Comparison of ENCODE assay signal across 13 cellular contexts in genomic region chr1:2073382-2074230, GRCh38. TPM values are rescaled to one million over a fixed set of nuclear protein-coding genes. Genes with fewer than 3 reads are reported as not detected.
DNase-seq lines count a peak whose midpoint lies in the region; ATAC-seq, FAIRE-seq and TF ChIP-seq lines count a peak whose summit lies in the region.
"Had no signal": no experiment of that assay in that cellular context is flagged by ENCODE, and none has a peak within 500 bp of the region (broad histone marks: within the 10 kb centered on the region; RNA-seq: fewer than 3 reads in every experiment).

No MANE protein-coding gene starts in this region.

- no peak overlapping the region for H3K27ac Mint-ChIP-seq in GM23338
- no peak overlapping the region for H3K27ac Mint-ChIP-seq in astrocyte (ENCODE audit: unreplicated experiment)
- no peak overlapping the region for H3K27ac Mint-ChIP-seq in activated T-helper 1 cell treated with anti-CD3 and anti-CD28 coated beads, Interleukin-12 subunit alpha, Interleukin-12 subunit beta, Interleukin-2, Interleukin-4 antibody, amounts not matched to agents 30 ng/mL and 10 ng/mL and 1 ng/mL, durations not matched to agents 14 hours and 24 hours and 36 hours
- no peak overlapping the region for H3K27ac Mint-ChIP-seq in Calu3 (ENCODE audit: unreplicated experiment)
- H3K27ac Mint-ChIP-seq: activated CD4-positive, alpha-beta T cell treated with anti-CD3 and anti-CD28 coated beads, Interleukin-2, amount 10 ng/mL, durations not matched to agents 7 days and 5 days; stimulated activated memory B cell treated with anti-CD40 and anti-IgM and Interleukin-4, amounts not matched to agents 10 μg/mL and 1 μg/mL and 100 μg/mL, for 72 hours had no signal

- 64% methylated on average over 58 of the region's 59 CpGs for WGBS in prostate gland

- DNase-seq in A172 (ENCODE audit: low spot score) = peak; percentile 13
- no peak for DNase-seq in GM23338 (ENCODE audit: low spot score)
- DNase-seq in astrocyte (ENCODE audit: low read depth) = peak; percentile 66
- DNase-seq in inferior parietal cortex (ENCODE audit: extremely low spot score) = peak; percentile 81
- DNase-seq in activated T-helper 1 cell treated with anti-CD3 and anti-CD28 coated beads, Interleukin-12 subunit alpha, Interleukin-12 subunit beta, Interleukin-2, Interleukin-4 antibody, amounts not matched to agents 30 ng/mL and 10 ng/mL and 1 ng/mL, durations not matched to agents 14 hours and 24 hours and 36 hours (ENCODE audit: low spot score) = no peak
- no peak for DNase-seq in Calu3
- DNase-seq in prostate gland (ENCODE audit: low spot score) = no peak
- no peak for DNase-seq in GDM1 (lab: John Stamatoyannopoulos, UW)
- DNase-seq: activated CD4-positive, alpha-beta T cell treated with anti-CD3 and anti-CD28 coated beads, Interleukin-2, amount 10 ng/mL, durations not matched to agents 7 days and 5 days; CD8-positive, alpha-beta memory T cell had no signal

- H2AFZ ChIP-seq in GM23338 = no peak overlapping the region
- peak overlapping the region; percentile 89 for H2AFZ ChIP-seq in astrocyte (ENCODE audit: low read depth, low read length)

- H3K4me1 ChIP-seq in GM23338 (ENCODE audit: insufficient read depth) = no peaks in the 10 kb centered on the region
- H3K4me1 ChIP-seq in astrocyte (ENCODE audit: insufficient read depth, low read length) = no peaks in the 10 kb centered on the region
- no peaks in the 10 kb centered on the region for H3K4me1 ChIP-seq in prostate gland (replicated peaks)

- H3K27me3 Mint-ChIP-seq in GM23338 (ENCODE audit: insufficient read depth, low read depth, poor library complexity) = peaks cover 14% of the 10 kb centered on the region
- H3K27me3 Mint-ChIP-seq in astrocyte (ENCODE audit: low read depth, unreplicated experiment) = no peaks in the 10 kb centered on the region
- H3K27me3 Mint-ChIP-seq in activated T-helper 1 cell treated with anti-CD3 and anti-CD28 coated beads, Interleukin-12 subunit alpha, Interleukin-12 subunit beta, Interleukin-2, Interleukin-4 antibody, amounts not matched to agents 30 ng/mL and 10 ng/mL and 1 ng/mL, durations not matched to agents 14 hours and 24 hours and 36 hours (ENCODE audit: insufficient read depth) = no peaks in the 10 kb centered on the region
- H3K27me3 Mint-ChIP-seq in Calu3 (ENCODE audit: unreplicated experiment) = no peaks in the 10 kb centered on the region
- H3K27me3 Mint-ChIP-seq: activated CD4-positive, alpha-beta T cell treated with anti-CD3 and anti-CD28 coated beads, Interleukin-2, amount 10 ng/mL, durations not matched to agents 7 days and 5 days; CD8-positive, alpha-beta memory T cell; stimulated activated memory B cell treated with anti-CD40 and anti-IgM and Interleukin-4, amounts not matched to agents 10 μg/mL and 1 μg/mL and 100 μg/mL, for 72 hours had no signal

- H3K9me2 ChIP-seq in GM23338 (ENCODE audit: insufficient read depth) = no peaks in the 10 kb centered on the region

- H3K9me3 Mint-ChIP-seq in GM23338 (peaks cover 16% of the 10 kb centered on the region), astrocyte (ENCODE audit: unreplicated experiment) (peaks cover 13% of the 10 kb centered on the region), Calu3 (ENCODE audit: low read depth, unreplicated experiment) (peaks cover 12% of the 10 kb centered on the region)
- H3K9me3 Mint-ChIP-seq in activated T-helper 1 cell treated with anti-CD3 and anti-CD28 coated beads, Interleukin-12 subunit alpha, Interleukin-12 subunit beta, Interleukin-2, Interleukin-4 antibody, amounts not matched to agents 30 ng/mL and 10 ng/mL and 1 ng/mL, durations not matched to agents 14 hours and 24 hours and 36 hours = peaks cover 16% of the 10 kb centered on the region

- H4K20me1 ChIP-seq in GM23338 (replicated peaks; ENCODE audit: insufficient read depth) = no peaks in the 10 kb centered on the region
- H4K20me1 ChIP-seq in astrocyte (ENCODE audit: insufficient read depth, low read length) = no peaks in the 10 kb centered on the region

- H3K27me3 ChIP-seq in GM23338 (ENCODE audit: insufficient read depth) (no peaks in the 10 kb centered on the region), astrocyte (ENCODE audit: insufficient read depth, low read length) (peaks cover 3% of the 10 kb centered on the region), prostate gland (replicated peaks; ENCODE audit: insufficient read depth) (no peaks in the 10 kb centered on the region)

- ATAC-seq in GM23338 = peak; percentile 13; the same call in 1 of the 3 replicates
- ATAC-seq: stimulated activated memory B cell treated with anti-CD40 and anti-IgM and Interleukin-4, amounts not matched to agents 10 μg/mL and 1 μg/mL and 100 μg/mL, for 72 hours had no signal

- FAIRE-seq in astrocyte (lab: Jason Lieb, UNC) = no peak
- FAIRE-seq: RCC 7860 had no signal

- CTCF ChIA-PET in Calu3 (lab: Charles Lee) = no interaction called here

- no peak overlapping the region for H3K4me3 ChIP-seq in GM23338
- H3K4me3 ChIP-seq in astrocyte (ENCODE audit: insufficient read depth, low read depth, low read length) = peak overlapping the region; percentile 61
- H3K4me3 ChIP-seq in prostate gland = no peak overlapping the region

- no peak for TF ChIP-seq POLR2A in prostate gland (IDR thresholded peaks at IDR 0.05)

- H3K4me3 Mint-ChIP-seq in GM23338 (no peak overlapping the region), astrocyte (ENCODE audit: unreplicated experiment) (no peak overlapping the region), Calu3 (ENCODE audit: low read depth, unreplicated experiment) (no peak overlapping the region)
- H3K4me3 Mint-ChIP-seq in activated T-helper 1 cell treated with anti-CD3 and anti-CD28 coated beads, Interleukin-12 subunit alpha, Interleukin-12 subunit beta, Interleukin-2, Interleukin-4 antibody, amounts not matched to agents 30 ng/mL and 10 ng/mL and 1 ng/mL, durations not matched to agents 14 hours and 24 hours and 36 hours = no peak overlapping the region
- H3K4me3 Mint-ChIP-seq: activated CD4-positive, alpha-beta T cell treated with anti-CD3 and anti-CD28 coated beads, Interleukin-2, amount 10 ng/mL, durations not matched to agents 7 days and 5 days; CD8-positive, alpha-beta memory T cell; stimulated activated memory B cell treated with anti-CD40 and anti-IgM and Interleukin-4, amounts not matched to agents 10 μg/mL and 1 μg/mL and 100 μg/mL, for 72 hours had no signal

- H3K4me1 Mint-ChIP-seq in GM23338 (peaks cover 20% of the 10 kb centered on the region), astrocyte (ENCODE audit: low read depth, unreplicated experiment) (no peaks in the 10 kb centered on the region), Calu3 (ENCODE audit: low read depth, unreplicated experiment) (no peaks in the 10 kb centered on the region)
- H3K4me1 Mint-ChIP-seq in activated T-helper 1 cell treated with anti-CD3 and anti-CD28 coated beads, Interleukin-12 subunit alpha, Interleukin-12 subunit beta, Interleukin-2, Interleukin-4 antibody, amounts not matched to agents 30 ng/mL and 10 ng/mL and 1 ng/mL, durations not matched to agents 14 hours and 24 hours and 36 hours (ENCODE audit: low read depth) = no peaks in the 10 kb centered on the region
- H3K4me1 Mint-ChIP-seq: activated CD4-positive, alpha-beta T cell treated with anti-CD3 and anti-CD28 coated beads, Interleukin-2, amount 10 ng/mL, durations not matched to agents 7 days and 5 days had no signal

- BruUV-seq in Calu3 (replicated peaks; lab: Mats Ljungman, UMichigan) = no TSS peak

- H3K36me3 Mint-ChIP-seq in GM23338 (ENCODE audit: low read depth) (peaks cover 25% of the 10 kb centered on the region), astrocyte (ENCODE audit: low read depth, unreplicated experiment) (peaks cover 27% of the 10 kb centered on the region), Calu3 (ENCODE audit: insufficient read depth, unreplicated experiment) (peaks cover 24% of the 10 kb centered on the region)
- H3K36me3 Mint-ChIP-seq in activated T-helper 1 cell treated with anti-CD3 and anti-CD28 coated beads, Interleukin-12 subunit alpha, Interleukin-12 subunit beta, Interleukin-2, Interleukin-4 antibody, amounts not matched to agents 30 ng/mL and 10 ng/mL and 1 ng/mL, durations not matched to agents 14 hours and 24 hours and 36 hours (ENCODE audit: low read depth) = peaks cover 2% of the 10 kb centered on the region

- H3F3A ChIP-seq in GM23338 (replicated peaks; ENCODE audit: low read depth) = no peaks in the 10 kb centered on the region

- H3K27ac ChIP-seq in GM23338 (ENCODE audit: low read depth) = no peak overlapping the region; the same call in 1 of the 2 replicates
- no peak overlapping the region for H3K27ac ChIP-seq in astrocyte (ENCODE audit: low read depth, low read length)
- no peak overlapping the region for H3K27ac ChIP-seq in prostate gland
- H3K27ac ChIP-seq: KMS-11 had no signal

- H3K9me3 ChIP-seq in astrocyte (ENCODE audit: insufficient read depth, low read depth, low read length) (peaks cover 13% of the 10 kb centered on the region), prostate gland (no peaks in the 10 kb centered on the region)

- H3K4me2 ChIP-seq in GM23338 = no peak overlapping the region
- peak overlapping the region; percentile 94 for H3K4me2 ChIP-seq in astrocyte (ENCODE audit: low read length)
- H3K4me2 ChIP-seq: KMS-11 had no signal

- peaks cover 9% of the 10 kb centered on the region; the same call in 1 of the 2 replicates for H3K36me3 ChIP-seq in GM23338 (ENCODE audit: insufficient read depth)
- H3K36me3 ChIP-seq in astrocyte (ENCODE audit: insufficient read depth, low read length) = no peaks in the 10 kb centered on the region
- H3K36me3 ChIP-seq in prostate gland = no peaks in the 10 kb centered on the region

- H3K79me2 ChIP-seq in GM23338 (replicated peaks; ENCODE audit: insufficient read depth) = peaks cover 43% of the 10 kb centered on the region
- no peaks in the 10 kb centered on the region for H3K79me2 ChIP-seq in astrocyte (ENCODE audit: insufficient read depth, low read length)

- intact Hi-C loops in activated T-helper 1 cell treated with anti-CD3 and anti-CD28 coated beads, Interleukin-12 subunit alpha, Interleukin-12 subunit beta, Interleukin-2, Interleukin-4 antibody, amounts not matched to agents 30 ng/mL and 10 ng/mL and 1 ng/mL, durations not matched to agents 14 hours and 24 hours and 36 hours (cut with micrococcal nuclease) = no loop called here
- intact Hi-C loops in Calu3 (cut with micrococcal nuclease; ENCODE audit: unreplicated experiment) = no loop called here
- intact Hi-C loops in prostate gland (cut with DNase I) = no loop called here

- H3K9ac ChIP-seq in astrocyte (ENCODE audit: low read length) = peak overlapping the region; percentile 59
- H3K9ac ChIP-seq: KMS-11 had no signal

- TF ChIP-seq CTCF in GM23338 (conservative IDR thresholded peaks at IDR 0.05; ENCODE audit: low read depth in 2 of 2) (no peak), astrocyte (IDR thresholded peaks at IDR 0.05; ENCODE audit: insufficient read depth, low read depth, low read length) (no peak), Calu3 (IDR thresholded peaks at IDR 0.05; ENCODE audit: unreplicated experiment) (no peak), prostate gland (IDR thresholded peaks at IDR 0.05) (no peak)

RNA-seq across cellular contexts. Expression of gene PRKCZ, which starts 23.4 kb away (rescaled TPM):
- 1.6 and 2.1 TPM in 2 replicates for total RNA-seq in A172 (2014; rRNA removed; shearing (Covaris generic))
- total RNA-seq in GM23338 (2014; rRNA removed; shearing (Covaris generic)) = 36.9 and 42.3 TPM in 2 replicates
- polyA plus RNA-seq in GM23338 (2016; fragmentation: Nextera tagmentation; extraction: Ambion mirVana) = 22.5 and 26.2 TPM in 2 replicates
- total RNA-seq in astrocyte (28.6 and 32.6 TPM in 2 replicates), Calu3 (2022) (26.0 and 27.4 TPM in 2 replicates), prostate gland (10 to 100 TPM; 34.5 to 46.7 TPM)
- total RNA-seq in activated T-helper 1 cell treated with anti-CD3 and anti-CD28 coated beads, Interleukin-12 subunit alpha, Interleukin-12 subunit beta, Interleukin-2, Interleukin-4 antibody, amounts not matched to agents 30 ng/mL and 10 ng/mL and 1 ng/mL, durations not matched to agents 14 hours and 24 hours and 36 hours = 4.1 TPM in 2 replicates

RNA-seq across cellular contexts. Expression of gene GABRD, which starts 54.5 kb away (rescaled TPM):
- 0.07 and 0.26 TPM in 2 replicates for total RNA-seq in A172 (2014; rRNA removed; shearing (Covaris generic))
- total RNA-seq in GM23338 (2014; rRNA removed; shearing (Covaris generic)) = 2.8 and 5.1 TPM in 2 replicates
- polyA plus RNA-seq in GM23338 (2016; fragmentation: Nextera tagmentation; extraction: Ambion mirVana) = 1.7 and 2.1 TPM in 2 replicates
- total RNA-seq in astrocyte (not detected in 2 replicates), Calu3 (2022) (0.81 TPM in 1 of 2 replicates, not detected in the other), prostate gland (1 to 10 TPM in 1 of 2 donors, under 1 TPM in 1; 0.32 to 7.6 TPM)
- total RNA-seq in activated T-helper 1 cell treated with anti-CD3 and anti-CD28 coated beads, Interleukin-12 subunit alpha, Interleukin-12 subunit beta, Interleukin-2, Interleukin-4 antibody, amounts not matched to agents 30 ng/mL and 10 ng/mL and 1 ng/mL, durations not matched to agents 14 hours and 24 hours and 36 hours = 0.26 TPM in 1 of 2 replicates, not detected in the other
- total RNA-seq: activated CD4-positive, alpha-beta T cell treated with anti-CD3 and anti-CD28 coated beads, Interleukin-2, amount 10 ng/mL, durations not matched to agents 7 days and 5 days; CD8-positive, alpha-beta memory T cell had no signal
- polyA plus RNA-seq: CD8-positive, alpha-beta memory T cell had no signal

Comparison
In these comparisons a context has a peak if more than half of its experiments do, and no peak if none do; other contexts are left out.
1. DNase-seq: peak in A172 (single experiment), astrocyte (single experiment) and inferior parietal cortex (single experiment); none in GM23338 (single experiment), activated T-helper 1 cell treated with anti-CD3 and anti-CD28 coated beads, Interleukin-12 subunit alpha, Interleukin-12 subunit beta, Interleukin-2, Interleukin-4 antibody, amounts not matched to agents 30 ng/mL and 10 ng/mL and 1 ng/mL, durations not matched to agents 14 hours and 24 hours and 36 hours (single experiment), Calu3 (single experiment), prostate gland (single experiment) and GDM1 (single experiment).